In genomic region chr4:166165829-166166420, GRCh38 we compare ENCODE assay signal across 7 cellular contexts.
DNase-seq lines count a peak whose midpoint lies in the region; ATAC-seq, FAIRE-seq and TF ChIP-seq lines count a peak whose summit lies in the region.

No MANE protein-coding gene starts in this region.

- H3K4me3 Mint-ChIP-seq in astrocyte (ENCODE audit: unreplicated experiment): no peak overlapping the region
- no peak overlapping the region for H3K4me3 Mint-ChIP-seq in stimulated activated effector memory CD8-positive, alpha-beta T cell treated with anti-CD3 and anti-CD28 coated beads, Interleukin-12 subunit alpha, Interleukin-12 subunit beta, amount 100 ng/mL, for 72 hours

- no peaks in the 10 kb centered on the region for H3K36me3 ChIP-seq in astrocyte (ENCODE audit: insufficient read depth, low read length)
- no peaks in the 10 kb centered on the region for H3K36me3 ChIP-seq in hepatocyte (replicated peaks; ENCODE audit: insufficient read depth, low read depth)

- no peaks in the 10 kb centered on the region for H3K27me3 ChIP-seq in astrocyte (ENCODE audit: insufficient read depth, low read length)
- H3K27me3 ChIP-seq in hepatocyte: no peaks in the 10 kb centered on the region

- ATAC-seq in GM19468 (IDR thresholded peaks at IDR 0.05; ENCODE audit: extremely low read depth, unreplicated experiment): peak; percentile 94
- peak; percentile 95 for ATAC-seq in HG03442 (IDR thresholded peaks at IDR 0.05; ENCODE audit: unreplicated experiment)
- ATAC-seq in stimulated activated effector memory CD8-positive, alpha-beta T cell treated with anti-CD3 and anti-CD28 coated beads, Interleukin-12 subunit alpha, Interleukin-12 subunit beta, amount 100 ng/mL, for 72 hours: peak; percentile 51

- peak overlapping the region; percentile 49 for H2AFZ ChIP-seq in astrocyte (ENCODE audit: low read depth, low read length)
- H2AFZ ChIP-seq in hepatocyte: peak overlapping the region; percentile 22

- H3K4me3 ChIP-seq in astrocyte (ENCODE audit: insufficient read depth, low read depth, low read length): no peak overlapping the region
- no peak overlapping the region for H3K4me3 ChIP-seq in hepatocyte

- no peaks in the 10 kb centered on the region for H3K9me2 ChIP-seq in hepatocyte (replicated peaks; ENCODE audit: insufficient read depth)

- H3K27ac Mint-ChIP-seq in astrocyte (ENCODE audit: unreplicated experiment): no peak overlapping the region
- no peak overlapping the region for H3K27ac Mint-ChIP-seq in stimulated activated effector memory CD8-positive, alpha-beta T cell treated with anti-CD3 and anti-CD28 coated beads, Interleukin-12 subunit alpha, Interleukin-12 subunit beta, amount 100 ng/mL, for 72 hours

- no peak overlapping the region for H3K9ac ChIP-seq in astrocyte (ENCODE audit: low read length)

- H4K20me1 ChIP-seq in astrocyte (ENCODE audit: insufficient read depth, low read length) (no peaks in the 10 kb centered on the region), hepatocyte (ENCODE audit: insufficient read depth, poor library complexity, severe bottlenecking) (no peaks in the 10 kb centered on the region)

- in situ Hi-C loops in G401 (cut with HindIII; ENCODE audit: low sequenced_read_pairs): no loop called here

- WGBS in hepatocyte (ENCODE audit: low lambda C conversion rate, missing lambda C conversion rate): 2% methylated on average over 7 of the region's 7 CpGs

- H3K79me2 ChIP-seq in astrocyte (ENCODE audit: insufficient read depth, low read length): no peaks in the 10 kb centered on the region
- H3K79me2 ChIP-seq in hepatocyte: no peaks in the 10 kb centered on the region

- H3K4me1 Mint-ChIP-seq in astrocyte (ENCODE audit: low read depth, unreplicated experiment): no peaks in the 10 kb centered on the region
- no peaks in the 10 kb centered on the region for H3K4me1 Mint-ChIP-seq in stimulated activated effector memory CD8-positive, alpha-beta T cell treated with anti-CD3 and anti-CD28 coated beads, Interleukin-12 subunit alpha, Interleukin-12 subunit beta, amount 100 ng/mL, for 72 hours

- no peak overlapping the region for H3K27ac ChIP-seq in astrocyte (ENCODE audit: low read depth, low read length)
- no peak overlapping the region for H3K27ac ChIP-seq in hepatocyte

- H3K9me3 ChIP-seq in astrocyte (ENCODE audit: insufficient read depth, low read depth, low read length) (no peaks in the 10 kb centered on the region), hepatocyte (ENCODE audit: low read depth) (no peaks in the 10 kb centered on the region)

- H3K4me1 ChIP-seq in astrocyte (ENCODE audit: insufficient read depth, low read length) (no peaks in the 10 kb centered on the region), hepatocyte (ENCODE audit: insufficient read depth) (no peaks in the 10 kb centered on the region)

- peaks cover 9% of the 10 kb centered on the region for H3K27me3 Mint-ChIP-seq in astrocyte (ENCODE audit: low read depth, unreplicated experiment)

- FAIRE-seq in astrocyte (lab: Jason Lieb, UNC): peak; percentile 43

- TF ChIP-seq CTCF in astrocyte (IDR thresholded peaks at IDR 0.05; ENCODE audit: insufficient read depth, low read depth, low read length) (peak; percentile 90), hepatocyte (IDR thresholded peaks at IDR 0.05; ENCODE audit: poor library complexity) (peak; percentile 82)

- peak; percentile 88 for DNase-seq in G401 (ENCODE audit: low spot score)
- peak; percentile 77 for DNase-seq in NCI-H446 treated with DMSO at 0.1 percent for 48 hours (lab: John Stamatoyannopoulos, UW)
- peak; percentile 55 for DNase-seq in astrocyte (ENCODE audit: low read depth)
- DNase-seq in hepatocyte (ENCODE audit: low spot score): peak; percentile 85
- no peak for DNase-seq in stimulated activated effector memory CD8-positive, alpha-beta T cell treated with anti-CD3 and anti-CD28 coated beads, Interleukin-12 subunit alpha, Interleukin-12 subunit beta, amount 100 ng/mL, for 72 hours (ENCODE audit: low spot score in 2 of 2)

- H3K36me3 Mint-ChIP-seq in astrocyte (ENCODE audit: low read depth, unreplicated experiment): no peaks in the 10 kb centered on the region
- H3K36me3 Mint-ChIP-seq in stimulated activated effector memory CD8-positive, alpha-beta T cell treated with anti-CD3 and anti-CD28 coated beads, Interleukin-12 subunit alpha, Interleukin-12 subunit beta, amount 100 ng/mL, for 72 hours: no peaks in the 10 kb centered on the region

- H3K4me2 ChIP-seq in astrocyte (ENCODE audit: low read length) (peak overlapping the region; percentile 7), hepatocyte (peak overlapping the region; percentile 29)

- no peaks in the 10 kb centered on the region for H3K9me3 Mint-ChIP-seq in astrocyte (ENCODE audit: unreplicated experiment)
- no peaks in the 10 kb centered on the region for H3K9me3 Mint-ChIP-seq in stimulated activated effector memory CD8-positive, alpha-beta T cell treated with anti-CD3 and anti-CD28 coated beads, Interleukin-12 subunit alpha, Interleukin-12 subunit beta, amount 100 ng/mL, for 72 hours

Comparison
In these comparisons a context has a peak if more than half of its experiments do, and no peak if none do; other contexts are left out.
1. DNase-seq: peak in G401 (single experiment), NCI-H446 treated with DMSO at 0.1 percent for 48 hours (single experiment), astrocyte (single experiment) and hepatocyte (single experiment); none in stimulated activated effector memory CD8-positive, alpha-beta T cell treated with anti-CD3 and anti-CD28 coated beads, Interleukin-12 subunit alpha, Interleukin-12 subunit beta, amount 100 ng/mL, for 72 hours (0 of 2).
2. Peak in every context shown above with its lines, with median percentiles within 50 percentile points of each other: ATAC-seq.